21 cellular contexts compared by ENCODE assay signal in the genomic region with DNA sequence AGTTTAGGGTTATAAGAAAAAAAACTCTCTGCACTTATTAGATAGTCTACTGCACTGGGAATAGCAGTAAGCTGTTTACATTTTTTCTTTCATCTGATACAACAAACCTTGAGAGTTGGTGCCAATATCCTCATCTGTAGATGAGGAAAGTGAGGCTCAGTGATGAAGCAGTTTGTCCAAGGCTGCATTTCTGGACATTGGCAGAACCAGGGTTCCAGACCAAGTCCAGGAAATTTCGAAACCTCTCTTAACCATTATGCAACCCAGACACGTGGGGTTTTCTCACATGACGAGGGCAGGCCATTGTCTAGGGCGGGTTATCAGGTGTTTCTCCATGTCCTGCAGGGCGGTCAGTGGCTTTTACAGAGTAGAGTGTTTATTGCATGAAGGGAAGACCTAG. TPM values are rescaled to one million over a fixed set of nuclear protein-coding genes. Genes with fewer than 3 reads are reported as not detected.
DNase-seq lines count a peak whose midpoint lies in the region; ATAC-seq and TF ChIP-seq lines count a peak whose summit lies in the region.
"Had no signal": no experiment of that assay in that cellular context is flagged by ENCODE, and none has a peak within 500 bp of the region (broad histone marks: within the 10 kb centered on the region; RNA-seq: fewer than 3 reads in every experiment).

No MANE protein-coding gene starts in this region.

- peak; percentile 40 to 91 for ATAC-seq in gastrocnemius medialis
- no peak for ATAC-seq in HG02571 (IDR thresholded peaks at IDR 0.05; ENCODE audit: unreplicated experiment)
- ATAC-seq: activated CD4-positive, CD25-positive, alpha-beta regulatory T cell treated with anti-CD3 and anti-CD28 coated beads, Interleukin-2, amount 50 U/mL, for 24 hours; PC-3; stimulated activated effector memory CD8-positive, alpha-beta T cell treated with anti-CD3 and anti-CD28 coated beads, Interleukin-12 subunit alpha, Interleukin-12 subunit beta, amount 100 ng/mL, for 72 hours had no signal

- H3K9me3 ChIP-seq in adipocyte (ENCODE audit: control insufficient read depth, low read length) = no peaks in the 10 kb centered on the region
- H3K9me3 ChIP-seq in gastrocnemius medialis = no peaks in the 10 kb centered on the region
- H3K9me3 ChIP-seq: upper lobe of left lung had no signal

- H3K4me1 ChIP-seq in adipocyte (ENCODE audit: control insufficient read depth, insufficient read depth, low read length) (peaks cover 5% of the 10 kb centered on the region), gastrocnemius medialis (peaks cover 15 to 51% of the 10 kb centered on the region in 2 donors)

- in situ Hi-C loops in gastrocnemius medialis (cut with MboI; ENCODE audit: low sequenced_read_pairs in 4 of 4) = no loop called here

- no peak for TF ChIP-seq POLR2A in gastrocnemius medialis (IDR thresholded peaks at IDR 0.05)

- intact Hi-C loops in gastrocnemius medialis (cut with DNase I; ENCODE audit: low total_unique reads) = no loop called here

- DNase-seq in SIG-M5 treated with dmso at 0.1 percent for 504 hours (lab: John Stamatoyannopoulos, UW; ENCODE audit: unreplicated experiment) (peak; percentile 18), SIG-M5 (lab: John Stamatoyannopoulos, UW) (no peak), adipocyte (ENCODE audit: low read depth) (peak; percentile 14), iris pigment epithelial cell (ENCODE audit: low read depth) (peak; percentile 56), gastrocnemius medialis (peak; percentile 42 to 71), T-helper 2 cell (no peak)
- no peak for DNase-seq in activated CD4-positive, alpha-beta T cell treated with anti-CD3 and anti-CD28 coated beads, Interleukin-2, amount 50 U/mL, for 1 hour
- DNase-seq: 8988T; activated CD8-positive, alpha-beta memory T cell treated with anti-CD3 and anti-CD28 coated beads, Interleukin-2, amount 50 U/mL, for 4 hours; Calu3; Karpas-422; left cardiac atrium; NCI-H187; NCI-H524; PC-3; SW 1271 had no signal

- H3K36me3 ChIP-seq in adipocyte (ENCODE audit: control insufficient read depth, insufficient read depth, low read length, severe bottlenecking) (peaks cover 10% of the 10 kb centered on the region), gastrocnemius medialis (no peaks in the 10 kb centered on the region)
- H3K36me3 ChIP-seq: upper lobe of left lung had no signal

- H3K9ac ChIP-seq in adipocyte (ENCODE audit: low read length) = no peak overlapping the region

- H3K4me3 ChIP-seq in adipocyte (ENCODE audit: low read length) (no peak overlapping the region), gastrocnemius medialis (no peak overlapping the region)
- H3K4me3 ChIP-seq: upper lobe of left lung had no signal

- no peak for TF ChIP-seq CTCF in gastrocnemius medialis (IDR thresholded peaks at IDR 0.05 in 4 of 5, conservative IDR thresholded peaks at IDR 0.05 in 1 of 5)

- H3K27ac ChIP-seq in gastrocnemius medialis = peak overlapping the region in 3 of 4 donors; percentile 49 to 72 (median 68)
- H3K27ac ChIP-seq: epithelial cell of prostate had no signal

- no peaks in the 10 kb centered on the region for H3K27me3 ChIP-seq in adipocyte (replicated peaks; ENCODE audit: control insufficient read depth, insufficient read depth, low read length)
- H3K27me3 ChIP-seq in gastrocnemius medialis = no peaks in the 10 kb centered on the region
- H3K27me3 ChIP-seq: upper lobe of left lung had no signal

RNA-seq across cellular contexts. Expression of a gene that starts 23.0 kb away (rescaled TPM):
- total RNA-seq in gastrocnemius medialis = 10 to 100 TPM in 2 of 4 donors, 1 to 10 TPM in 2; 5.4 to 13.6 (median 10.7) TPM

Comparison
In these comparisons a context has a peak if more than half of its experiments do, and no peak if none do; other contexts are left out.
1. DNase-seq: peak in SIG-M5 treated with dmso at 0.1 percent for 504 hours (single experiment), adipocyte (single experiment), iris pigment epithelial cell (single experiment) and gastrocnemius medialis (2 of 2); none in SIG-M5 (single experiment), T-helper 2 cell (0 of 5) and activated CD4-positive, alpha-beta T cell treated with anti-CD3 and anti-CD28 coated beads, Interleukin-2, amount 50 U/mL, for 1 hour (single experiment).